ENCODE assay signal across 13 cellular contexts in the genomic region with DNA sequence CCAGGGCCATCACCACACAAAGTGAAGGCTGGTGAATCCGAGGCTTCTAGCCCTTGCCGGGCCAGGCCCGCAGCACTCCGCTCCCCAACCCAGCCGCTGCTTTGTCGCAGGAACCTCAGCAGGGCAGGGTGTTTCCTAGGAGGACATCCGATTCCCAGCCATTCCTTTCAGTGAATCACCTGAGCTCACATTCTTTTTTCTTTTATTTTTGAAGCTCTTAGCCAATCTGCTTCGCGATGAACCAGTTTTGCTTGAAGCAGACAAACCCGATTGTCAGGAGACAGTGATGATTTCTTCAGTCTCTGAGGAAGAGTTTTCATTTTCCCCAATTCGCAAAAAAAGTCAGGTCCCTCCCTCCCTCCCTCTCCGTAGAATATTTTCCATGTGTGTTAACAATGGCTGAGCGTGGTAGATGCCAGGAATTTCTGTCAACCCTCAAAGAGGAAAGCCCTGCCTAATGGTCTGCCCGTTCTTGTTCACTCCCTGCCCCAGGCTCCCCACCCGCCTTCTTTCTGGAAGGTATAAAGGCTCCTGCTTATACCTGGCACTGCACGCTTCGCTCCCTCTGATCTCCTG. TPM values are rescaled to one million over a fixed set of nuclear protein-coding genes. Genes with fewer than 3 reads are reported as not detected.
DNase-seq lines count a peak whose midpoint lies in the region; TF ChIP-seq lines count a peak whose summit lies in the region.
"Had no signal": no experiment of that assay in that cellular context is flagged by ENCODE, and none has a peak within 500 bp of the region (broad histone marks: within the 10 kb centered on the region; RNA-seq: fewer than 3 reads in every experiment).

No MANE protein-coding gene starts in this region.

- TF ChIP-seq POLR2A in stomach (IDR thresholded peaks at IDR 0.05): no peak

- H3K4me1 ChIP-seq in GM23248 (ENCODE audit: insufficient read depth) (peaks cover 63% of the 10 kb centered on the region), stomach (peaks cover 0 to 40% (median 20%) of the 10 kb centered on the region in 4 donors)

- H3K27me3 Mint-ChIP-seq in MCF 10A (ENCODE audit: insufficient read depth, unreplicated experiment): no peaks in the 10 kb centered on the region
- peaks cover 4% of the 10 kb centered on the region for H3K27me3 Mint-ChIP-seq in activated naive CD4-positive, alpha-beta T cell treated with anti-CD3 and anti-CD28 coated beads, Interleukin-2, amount 10 ng/mL, durations not matched to agents 7 days and 5 days
- H3K27me3 Mint-ChIP-seq: activated CD8-positive, alpha-beta memory T cell treated with anti-CD3 and anti-CD28 coated beads, Interleukin-2, amount 10 ng/mL, durations not matched to agents 7 days and 5 days had no signal

- H3K4me3 Mint-ChIP-seq in MCF 10A (ENCODE audit: unreplicated experiment): peak overlapping the region; percentile 58
- no peak overlapping the region for H3K4me3 Mint-ChIP-seq in activated naive CD4-positive, alpha-beta T cell treated with anti-CD3 and anti-CD28 coated beads, Interleukin-2, amount 10 ng/mL, durations not matched to agents 7 days and 5 days
- H3K4me3 Mint-ChIP-seq: activated CD8-positive, alpha-beta memory T cell treated with anti-CD3 and anti-CD28 coated beads, Interleukin-2, amount 10 ng/mL, durations not matched to agents 7 days and 5 days; activated naive CD8-positive, alpha-beta T cell treated with anti-CD3 and anti-CD28 coated beads, Interleukin-2, amount 10 ng/mL, durations not matched to agents 7 days and 5 days; CD14-positive monocyte had no signal

- POLR2A ChIA-PET in MCF 10A (lab: Yijun Ruan, JAX): interaction anchor here (0.7 to 16.1 kb wide), 14 partner anchors 10 to 177 kb away, joined by 3 to 122 read pairs (median 5); a partner anchor contains a TSS

- H3K4me2 ChIP-seq in GM23248 (ENCODE audit: unreplicated experiment): peak overlapping the region; percentile 49

- WGBS in GM23248 (ENCODE audit: low coverage in 1 of 2, low lambda C conversion rate in 2 of 2, missing lambda C conversion rate in 2 of 2), 2 experiments: 39 to 41% methylated on average over 17 of the region's 17 CpGs
- WGBS in stomach, 5 donors: 79 to 92% (median 86%) methylated on average over 17 of the region's 17 CpGs

- peak; percentile 76 for DNase-seq in GM23248
- peak; percentile 57 for DNase-seq in MCF 10A (ENCODE audit: unreplicated experiment)
- peak; percentile 52 for DNase-seq in kidney tubule cell (ENCODE audit: low spot score)
- no peak for DNase-seq in stomach
- no peak for DNase-seq in COLO829 (ENCODE audit: low spot score)
- DNase-seq in activated naive CD4-positive, alpha-beta T cell treated with anti-CD3 and anti-CD28 coated beads, Interleukin-2, amount 10 ng/mL, durations not matched to agents 7 days and 5 days: no peak
- DNase-seq in iPS-NIHi11 (ENCODE audit: low spot score): no peak
- DNase-seq in MG63: no peak
- DNase-seq: activated CD8-positive, alpha-beta memory T cell treated with anti-CD3 and anti-CD28 coated beads, Interleukin-2, amount 10 ng/mL, durations not matched to agents 7 days and 5 days; activated naive CD8-positive, alpha-beta T cell treated with anti-CD3 and anti-CD28 coated beads, Interleukin-2, amount 10 ng/mL, durations not matched to agents 7 days and 5 days; NCI-H1092 treated with DMSO at 0.1 percent for 48 hours; occipital lobe had no signal

- H3K27me3 ChIP-seq in GM23248 (replicated peaks; ENCODE audit: insufficient read depth) (no peaks in the 10 kb centered on the region), stomach (no peaks in the 10 kb centered on the region), MG63 (no peaks in the 10 kb centered on the region)

- no peak overlapping the region; the same call in 1 of the 2 replicates for H3K4me3 ChIP-seq in GM23248
- no peak overlapping the region for H3K4me3 ChIP-seq in stomach
- H3K4me3 ChIP-seq in MG63: no peak overlapping the region

- H4K20me1 ChIP-seq in GM23248 (ENCODE audit: insufficient read depth): no peaks in the 10 kb centered on the region

- in situ Hi-C loops in GM23248 (cut with MboI): no loop called here

- peak overlapping the region; percentile 95 for H3K27ac Mint-ChIP-seq in MCF 10A (ENCODE audit: low read depth, unreplicated experiment)
- no peak overlapping the region for H3K27ac Mint-ChIP-seq in activated naive CD4-positive, alpha-beta T cell treated with anti-CD3 and anti-CD28 coated beads, Interleukin-2, amount 10 ng/mL, durations not matched to agents 7 days and 5 days
- H3K27ac Mint-ChIP-seq: activated CD8-positive, alpha-beta memory T cell treated with anti-CD3 and anti-CD28 coated beads, Interleukin-2, amount 10 ng/mL, durations not matched to agents 7 days and 5 days; activated naive CD8-positive, alpha-beta T cell treated with anti-CD3 and anti-CD28 coated beads, Interleukin-2, amount 10 ng/mL, durations not matched to agents 7 days and 5 days; CD14-positive monocyte had no signal

- peaks cover 84% of the 10 kb centered on the region for H3K79me2 ChIP-seq in GM23248 (ENCODE audit: insufficient read depth)

- no peaks in the 10 kb centered on the region for H3K9me3 ChIP-seq in GM23248 (ENCODE audit: low read depth)
- no peaks in the 10 kb centered on the region for H3K9me3 ChIP-seq in stomach
- H3K9me3 ChIP-seq in MG63: no peaks in the 10 kb centered on the region

- intact Hi-C loops in MCF 10A (cut with micrococcal nuclease): no loop called here
- intact Hi-C loops in stomach (cut with DNase I; ENCODE audit: low total_unique reads): no loop called here

- H2AFZ ChIP-seq in GM23248: no peak overlapping the region

- peak overlapping the region; percentile 77 for H3K9ac ChIP-seq in GM23248

- TF ChIP-seq EP300 in stomach (IDR thresholded peaks at IDR 0.05): no peak

- H3K4me1 Mint-ChIP-seq in MCF 10A (ENCODE audit: insufficient read depth, unreplicated experiment): peaks cover 82% of the 10 kb centered on the region
- no peaks in the 10 kb centered on the region for H3K4me1 Mint-ChIP-seq in activated naive CD4-positive, alpha-beta T cell treated with anti-CD3 and anti-CD28 coated beads, Interleukin-2, amount 10 ng/mL, durations not matched to agents 7 days and 5 days
- H3K4me1 Mint-ChIP-seq: activated CD8-positive, alpha-beta memory T cell treated with anti-CD3 and anti-CD28 coated beads, Interleukin-2, amount 10 ng/mL, durations not matched to agents 7 days and 5 days; activated naive CD8-positive, alpha-beta T cell treated with anti-CD3 and anti-CD28 coated beads, Interleukin-2, amount 10 ng/mL, durations not matched to agents 7 days and 5 days; CD14-positive monocyte had no signal

- TF ChIP-seq CTCF in MCF 10A (IDR thresholded peaks at IDR 0.05; ENCODE audit: unreplicated experiment) (no peak), stomach (IDR thresholded peaks at IDR 0.05) (no peak)

- CTCF ChIA-PET in MCF 10A (lab: Yijun Ruan, JAX): interaction anchor here (0.6 to 2.1 kb wide), 4 partner anchors 10 to 283 kb away, joined by 3 to 8 read pairs (median 7); no protein-coding TSS in a partner anchor
- CTCF ChIA-PET in activated naive CD4-positive, alpha-beta T cell treated with anti-CD3 and anti-CD28 coated beads, Interleukin-2, amount 10 ng/mL, durations not matched to agents 7 days and 5 days (lab: Charles Lee): no interaction called here

- no TSS peak for BruUV-seq in MCF 10A (replicated peaks; lab: Mats Ljungman, UMichigan)

- H3K36me3 Mint-ChIP-seq in MCF 10A (ENCODE audit: insufficient read depth, unreplicated experiment): peaks cover 69% of the 10 kb centered on the region
- H3K36me3 Mint-ChIP-seq in activated naive CD4-positive, alpha-beta T cell treated with anti-CD3 and anti-CD28 coated beads, Interleukin-2, amount 10 ng/mL, durations not matched to agents 7 days and 5 days: no peaks in the 10 kb centered on the region
- H3K36me3 Mint-ChIP-seq: activated CD8-positive, alpha-beta memory T cell treated with anti-CD3 and anti-CD28 coated beads, Interleukin-2, amount 10 ng/mL, durations not matched to agents 7 days and 5 days; activated naive CD8-positive, alpha-beta T cell treated with anti-CD3 and anti-CD28 coated beads, Interleukin-2, amount 10 ng/mL, durations not matched to agents 7 days and 5 days; CD14-positive monocyte had no signal

- peaks cover 62% of the 10 kb centered on the region for H3F3A ChIP-seq in GM23248 (ENCODE audit: insufficient read depth)

- no peaks in the 10 kb centered on the region for H3K9me3 Mint-ChIP-seq in MCF 10A (ENCODE audit: unreplicated experiment)
- no peaks in the 10 kb centered on the region for H3K9me3 Mint-ChIP-seq in activated naive CD4-positive, alpha-beta T cell treated with anti-CD3 and anti-CD28 coated beads, Interleukin-2, amount 10 ng/mL, durations not matched to agents 7 days and 5 days

- H3K27ac ChIP-seq in GM23248 (peak overlapping the region; percentile 99), stomach (peak overlapping the region in 3 of 5 donors; percentile 45 to 61 (median 56))

- no peaks in the 10 kb centered on the region for H3K9me2 ChIP-seq in GM23248 (ENCODE audit: insufficient read depth)

- H3K36me3 ChIP-seq in GM23248 (ENCODE audit: low read depth): no peaks in the 10 kb centered on the region
- H3K36me3 ChIP-seq in stomach: no peaks in the 10 kb centered on the region
- peaks cover 20% of the 10 kb centered on the region for H3K36me3 ChIP-seq in MG63

RNA-seq across cellular contexts. Expression of a gene that starts 34.9 kb away (rescaled TPM):
- 53.5 and 55.0 TPM in 2 replicates for total RNA-seq in GM23248 (2014; rRNA removed; shearing (Covaris generic))
- polyA plus RNA-seq in GM23248 (2016; fragmentation: Nextera tagmentation; extraction: Ambion mirVana): 48.7 and 50.9 TPM in 2 replicates
- 371 and 448 TPM in 2 replicates for total RNA-seq in MCF 10A (2022)
- total RNA-seq in stomach: 10 to 100 TPM; 31.7 to 43.4 (median 35.2) TPM
- polyA plus RNA-seq in stomach: 10 to 100 TPM in 1 of 3 donors, 1 to 10 TPM in 2; 3.4 to 10.9 (median 3.5) TPM
- total RNA-seq in MG63 (2014; rRNA removed; shearing (Covaris generic); ENCODE audit: low replicate concordance): 20.3 and 21.0 TPM in 2 replicates
- total RNA-seq: activated CD8-positive, alpha-beta memory T cell treated with anti-CD3 and anti-CD28 coated beads, Interleukin-2, amount 10 ng/mL, durations not matched to agents 7 days and 5 days; activated naive CD8-positive, alpha-beta T cell treated with anti-CD3 and anti-CD28 coated beads, Interleukin-2, amount 10 ng/mL, durations not matched to agents 7 days and 5 days had no signal
- polyA plus RNA-seq: CD14-positive monocyte had no signal

Comparison
In these comparisons a context has a peak if more than half of its experiments do, and no peak if none do; other contexts are left out.
1. DNase-seq: peak in GM23248 (single experiment), MCF 10A (single experiment) and kidney tubule cell (single experiment); none in stomach (single experiment), COLO829 (single experiment), activated naive CD4-positive, alpha-beta T cell treated with anti-CD3 and anti-CD28 coated beads, Interleukin-2, amount 10 ng/mL, durations not matched to agents 7 days and 5 days (single experiment), iPS-NIHi11 (single experiment) and MG63 (single experiment).